8 cellular contexts compared by ENCODE assay signal in genomic region chr12:125533434-125534029, GRCh38.
A peak's percentile ranks its signal among the peaks of the same experiment; 100 is the strongest.
DNase-seq lines count a peak whose midpoint lies in the region; ATAC-seq and TF ChIP-seq lines count a peak whose summit lies in the region.

No MANE protein-coding gene starts in this region.

- peak; percentile 47 for ATAC-seq in activated CD4-positive, alpha-beta T cell treated with anti-CD3 and anti-CD28 coated beads for 36 hours
- peak; percentile 54 for ATAC-seq in HG02588 (IDR thresholded peaks at IDR 0.05; ENCODE audit: unreplicated experiment)
- no peak for ATAC-seq in HG03095 (IDR thresholded peaks at IDR 0.05; ENCODE audit: unreplicated experiment)

- no peaks in the 10 kb centered on the region for H3F3A ChIP-seq in OCI-LY1 (ENCODE audit: insufficient read depth, low read length)

- peaks cover 7% of the 10 kb centered on the region for H3K27me3 Mint-ChIP-seq in activated CD4-positive, alpha-beta T cell treated with anti-CD3 and anti-CD28 coated beads for 36 hours
- H3K27me3 Mint-ChIP-seq in endodermal cell (ENCODE audit: insufficient read depth) = no peaks in the 10 kb centered on the region

- TF ChIP-seq CTCF in OCI-LY1 (IDR thresholded peaks at IDR 0.05; ENCODE audit: low read length) = peak; percentile 84
- TF ChIP-seq CTCF in endodermal cell (conservative IDR thresholded peaks at IDR 0.05) = peak; percentile 96

- H3K4me3 ChIP-seq in OCI-LY1 (ENCODE audit: low read depth, low read length, poor library complexity, severe bottlenecking) (no peak overlapping the region), endodermal cell (ENCODE audit: low read length) (no peak overlapping the region)

- H3K27ac Mint-ChIP-seq in activated CD4-positive, alpha-beta T cell treated with anti-CD3 and anti-CD28 coated beads for 36 hours = no peak overlapping the region
- no peak overlapping the region for H3K27ac Mint-ChIP-seq in endodermal cell

- no peaks in the 10 kb centered on the region for H4K20me1 ChIP-seq in OCI-LY1 (ENCODE audit: insufficient read depth, low read length)

- POLR2A ChIA-PET in activated CD4-positive, alpha-beta T cell treated with anti-CD3 and anti-CD28 coated beads for 36 hours (lab: Charles Lee) = no interaction called here

- H3K9me3 Mint-ChIP-seq in activated CD4-positive, alpha-beta T cell treated with anti-CD3 and anti-CD28 coated beads for 36 hours (ENCODE audit: low read depth) = no peaks in the 10 kb centered on the region
- H3K9me3 Mint-ChIP-seq in endodermal cell = no peaks in the 10 kb centered on the region

- H3K9me3 ChIP-seq in OCI-LY1 (ENCODE audit: low read length) (no peaks in the 10 kb centered on the region), endodermal cell (ENCODE audit: control insufficient read depth, low read length) (no peaks in the 10 kb centered on the region)

- H3K27ac ChIP-seq in OCI-LY1 (ENCODE audit: low read depth, low read length, poor library complexity, severe bottlenecking) (no peak overlapping the region), endodermal cell (ENCODE audit: low read depth, low read length) (no peak overlapping the region)

- H3K79me2 ChIP-seq in OCI-LY1 (ENCODE audit: insufficient read depth, low read length) = no peaks in the 10 kb centered on the region

- WGBS in endodermal cell (ENCODE audit: insufficient coverage in 1 of 2, insufficient read length in 1 of 2), 2 experiments = 10 to 23% methylated on average over 9 to 29 of the region's 29 CpGs

- CTCF ChIA-PET in activated CD4-positive, alpha-beta T cell treated with anti-CD3 and anti-CD28 coated beads for 36 hours (lab: Charles Lee) = interaction anchor here (0.7 kb wide), 1 partner anchor 670 kb away, joined by 3 read pairs; no protein-coding TSS in a partner anchor

- no peaks in the 10 kb centered on the region for H3K4me1 Mint-ChIP-seq in activated CD4-positive, alpha-beta T cell treated with anti-CD3 and anti-CD28 coated beads for 36 hours
- H3K4me1 Mint-ChIP-seq in endodermal cell = no peaks in the 10 kb centered on the region

- no peaks in the 10 kb centered on the region for H3K4me1 ChIP-seq in OCI-LY1 (ENCODE audit: insufficient read depth, low read length, severe bottlenecking)
- H3K4me1 ChIP-seq in endodermal cell (ENCODE audit: control insufficient read depth, insufficient read depth, low read length) = no peaks in the 10 kb centered on the region

- H3K9ac ChIP-seq in OCI-LY1 (ENCODE audit: low read length) (no peak overlapping the region), endodermal cell (ENCODE audit: extremely low read depth, low read length, poor library complexity, severe bottlenecking) (no peak overlapping the region)

- H3K4me2 ChIP-seq in OCI-LY1 (ENCODE audit: low read length) = no peak overlapping the region

- peak; percentile 65 for DNase-seq in activated CD4-positive, alpha-beta T cell treated with anti-CD3 and anti-CD28 coated beads for 36 hours
- no peak for DNase-seq in activated CD4-positive, alpha-beta T cell treated with anti-CD3 and anti-CD28 coated beads for 1 hour
- DNase-seq in endodermal cell (peak; percentile 96), nucleus accumbens (lab: John Stamatoyannopoulos, UW) (peak in 50 of 56 donors; percentile 9 to 81 (median 48)), GDM1 (lab: John Stamatoyannopoulos, UW) (no peak)

- H3K9me2 ChIP-seq in OCI-LY1 (ENCODE audit: low read depth, low read length) = no peaks in the 10 kb centered on the region

- H2AFZ ChIP-seq in OCI-LY1 (ENCODE audit: low read length) = no peak overlapping the region

- H3K36me3 Mint-ChIP-seq in activated CD4-positive, alpha-beta T cell treated with anti-CD3 and anti-CD28 coated beads for 36 hours (ENCODE audit: low read depth) = no peaks in the 10 kb centered on the region
- no peaks in the 10 kb centered on the region for H3K36me3 Mint-ChIP-seq in endodermal cell (ENCODE audit: low read depth)

- H3K36me3 ChIP-seq in OCI-LY1 (ENCODE audit: insufficient read depth, low read length) (no peaks in the 10 kb centered on the region), endodermal cell (ENCODE audit: control insufficient read depth, insufficient read depth, low read length) (no peaks in the 10 kb centered on the region)

- intact Hi-C loops in activated CD4-positive, alpha-beta T cell treated with anti-CD3 and anti-CD28 coated beads for 36 hours (cut with DNase I, micrococcal nuclease) = loop anchor here (1.0 to 10.0 kb wide), 7 partner anchors 150 to 1339 kb away; no protein-coding TSS in a partner anchor

- no peak overlapping the region for H3K4me3 Mint-ChIP-seq in activated CD4-positive, alpha-beta T cell treated with anti-CD3 and anti-CD28 coated beads for 36 hours
- no peak overlapping the region for H3K4me3 Mint-ChIP-seq in endodermal cell

- H3K27me3 ChIP-seq in OCI-LY1 (ENCODE audit: insufficient read depth, low read length) (no peaks in the 10 kb centered on the region), endodermal cell (ENCODE audit: control insufficient read depth, insufficient read depth, low read length, poor library complexity, severe bottlenecking) (no peaks in the 10 kb centered on the region)

Comparison
In these comparisons a context has a peak if more than half of its experiments do, and no peak if none do; other contexts are left out.
1. DNase-seq: peak in activated CD4-positive, alpha-beta T cell treated with anti-CD3 and anti-CD28 coated beads for 36 hours (single experiment), endodermal cell (single experiment) and nucleus accumbens (50 of 56); none in activated CD4-positive, alpha-beta T cell treated with anti-CD3 and anti-CD28 coated beads for 1 hour (single experiment) and GDM1 (single experiment).